Comparison of ENCODE assay signal across 20 cellular contexts in genomic region chr14:31439554-31439953, GRCh38. TPM values are rescaled to one million over a fixed set of nuclear protein-coding genes. Genes with fewer than 3 reads are reported as not detected.
DNase-seq lines count a peak whose midpoint lies in the region; ATAC-seq, FAIRE-seq and TF ChIP-seq lines count a peak whose summit lies in the region.
"Had no signal": no experiment of that assay in that cellular context is flagged by ENCODE, and none has a peak within 500 bp of the region (broad histone marks: within the 10 kb centered on the region; RNA-seq: fewer than 3 reads in every experiment).

No MANE protein-coding gene starts in this region.

- DNase-seq in GM19239 (ENCODE audit: insufficient read length, low spot score): no peak
- peak; percentile 60 for DNase-seq in medulla oblongata (ENCODE audit: extremely low spot score)
- no peak for DNase-seq in thoracic aorta (ENCODE audit: low spot score)
- DNase-seq in left lobe of liver (ENCODE audit: low spot score): no peak
- DNase-seq: ACHN; CD8-positive, alpha-beta T cell; GF-D8; GOT3; Kasumi-1; NCI-H1417; NCI-H1930; NCI-H2171 treated with DMSO at 0.1 percent for 48 hours; NCI-H510A; Peyer's patch; SIG-M5 had no signal

- no peaks in the 10 kb centered on the region for H3K9me3 ChIP-seq in thoracic aorta
- H3K9me3 ChIP-seq: Peyer's patch had no signal

- no peaks in the 10 kb centered on the region for H3K27me3 ChIP-seq in thoracic aorta (replicated peaks; ENCODE audit: insufficient read depth)
- H3K27me3 ChIP-seq: Peyer's patch had no signal

- peak overlapping the region in 4 of 5 experiments; percentile 3 to 85 (median 56) for H3K27ac Mint-ChIP-seq in brain
- H3K27ac Mint-ChIP-seq: CD8-positive, alpha-beta T cell had no signal

- H3K27ac ChIP-seq in thoracic aorta: peak overlapping the region in 1 of 2 donors; percentile 14
- H3K27ac ChIP-seq: Peyer's patch had no signal

- peak overlapping the region; percentile 13 for H3K4me3 ChIP-seq in thoracic aorta
- H3K4me3 ChIP-seq: Peyer's patch had no signal

- FAIRE-seq in GM19239 (lab: Jason Lieb, UNC): peak; percentile 58
- FAIRE-seq: D721Med had no signal

- no peaks in the 10 kb centered on the region for H3K36me3 ChIP-seq in thoracic aorta
- H3K36me3 ChIP-seq: Peyer's patch had no signal

- peaks cover 11% of the 10 kb centered on the region for H3K4me1 Mint-ChIP-seq in brain

- TF ChIP-seq CTCF in brain (conservative IDR thresholded peaks at IDR 0.05) (no peak), thoracic aorta (IDR thresholded peaks at IDR 0.05) (no peak)

- H3K9me3 Mint-ChIP-seq in brain: peaks cover 6 to 26% (median 17%) of the 10 kb centered on the region in 5 experiments
- H3K9me3 Mint-ChIP-seq: CD8-positive, alpha-beta T cell had no signal

- peaks cover 56% of the 10 kb centered on the region for H3K36me3 Mint-ChIP-seq in brain

- no peaks in the 10 kb centered on the region for H3K27me3 Mint-ChIP-seq in brain

- peaks cover 5 to 34% of the 10 kb centered on the region in 2 donors for H3K4me1 ChIP-seq in thoracic aorta (ENCODE audit: control insufficient read depth in 1 of 2, low read depth in 2 of 2)
- H3K4me1 ChIP-seq: Peyer's patch had no signal

- ATAC-seq in thoracic aorta (ENCODE audit: insufficient number of reproducible peaks, low FRiP score, low read depth): peak; percentile 53
- ATAC-seq in HG02852 (IDR thresholded peaks at IDR 0.05; ENCODE audit: unreplicated experiment): no peak
- no peak for ATAC-seq in left lobe of liver
- no peak for ATAC-seq in HG03442 (IDR thresholded peaks at IDR 0.05; ENCODE audit: unreplicated experiment)
- ATAC-seq: CD8-positive, alpha-beta T cell had no signal

- peak overlapping the region in 2 of 5 experiments; percentile 34 to 67 for H3K4me3 Mint-ChIP-seq in brain
- H3K4me3 Mint-ChIP-seq: CD8-positive, alpha-beta T cell had no signal

RNA-seq across cellular contexts. Expression of gene DTD2, which starts 17.8 kb away (rescaled TPM):
- polyA plus RNA-seq in brain (ENCODE audit: insufficient read depth, low read depth, low replicate concordance): 7.6 TPM
- total RNA-seq in thoracic aorta: 10 to 100 TPM; 28.9 to 56.5 TPM
- 12.8 TPM for total RNA-seq in left lobe of liver

RNA-seq across cellular contexts. Expression of gene HEATR5A, which starts 19.2 kb away (rescaled TPM):
- 6.7 TPM for polyA plus RNA-seq in brain (ENCODE audit: insufficient read depth, low read depth, low replicate concordance)
- total RNA-seq in thoracic aorta: 10 to 100 TPM; 39.1 to 43.6 TPM
- 21.5 TPM for total RNA-seq in left lobe of liver

RNA-seq across cellular contexts. Expression of gene GPR33, which starts 48.3 kb away (rescaled TPM):
- not detected for polyA plus RNA-seq in brain (ENCODE audit: insufficient read depth, low read depth, low replicate concordance)
- total RNA-seq in thoracic aorta (not detected), left lobe of liver (not detected)
- total RNA-seq: CD8-positive, alpha-beta T cell; Peyer's patch had no signal
- polyA plus RNA-seq: BJ had no signal
